In the genomic region with DNA sequence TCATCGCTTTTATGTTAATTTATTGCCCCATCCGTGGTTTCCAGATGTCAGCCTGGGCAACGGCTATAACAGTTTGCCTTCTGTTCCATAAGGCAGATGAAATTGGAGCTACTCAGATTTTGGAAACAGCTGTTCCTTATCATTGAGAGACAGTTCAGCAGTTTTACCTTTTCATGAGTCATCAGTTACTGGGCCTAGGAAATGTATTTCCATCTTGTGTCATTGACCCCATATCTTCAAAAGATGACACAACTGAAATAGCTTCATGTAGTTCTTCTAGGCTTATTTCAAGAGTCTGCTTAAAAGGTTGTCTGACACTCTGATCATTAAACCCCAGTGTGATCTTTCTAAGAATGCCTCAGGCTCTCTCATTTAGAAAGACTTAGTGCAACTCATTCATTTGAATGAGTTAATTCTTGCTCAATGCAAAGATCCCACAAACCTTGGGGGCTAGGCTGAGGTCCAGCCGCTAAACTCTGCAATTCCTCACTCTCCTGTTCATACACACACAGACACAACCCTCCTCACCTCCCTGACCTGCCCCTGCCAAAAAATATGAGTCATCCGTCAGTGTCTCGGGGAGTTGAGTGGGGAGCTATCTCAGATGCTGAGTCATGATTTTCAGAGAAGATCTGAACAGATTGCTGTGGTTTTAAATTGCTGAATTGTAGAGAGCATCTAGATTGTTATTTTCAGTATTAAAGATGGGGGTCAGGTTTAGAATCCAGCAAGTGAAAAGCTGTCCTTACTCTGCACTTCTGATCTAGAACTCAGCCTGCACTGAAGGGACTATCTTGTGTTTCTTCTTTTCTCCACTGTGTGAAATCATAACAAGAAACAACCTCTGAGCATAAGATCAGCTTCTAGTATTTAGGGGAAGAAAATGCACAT, we compare ENCODE assay signal across 1 cellular context.
TF ChIP-seq lines count a peak whose summit lies in the region.

No MANE protein-coding gene starts in this region.

TF ChIP-seq in K562, 482 proteins besides CTCF, POLR2A, EP300 and RAD21 (continued from another document and continues in another):
- TF ChIP-seq, protein P1, sequence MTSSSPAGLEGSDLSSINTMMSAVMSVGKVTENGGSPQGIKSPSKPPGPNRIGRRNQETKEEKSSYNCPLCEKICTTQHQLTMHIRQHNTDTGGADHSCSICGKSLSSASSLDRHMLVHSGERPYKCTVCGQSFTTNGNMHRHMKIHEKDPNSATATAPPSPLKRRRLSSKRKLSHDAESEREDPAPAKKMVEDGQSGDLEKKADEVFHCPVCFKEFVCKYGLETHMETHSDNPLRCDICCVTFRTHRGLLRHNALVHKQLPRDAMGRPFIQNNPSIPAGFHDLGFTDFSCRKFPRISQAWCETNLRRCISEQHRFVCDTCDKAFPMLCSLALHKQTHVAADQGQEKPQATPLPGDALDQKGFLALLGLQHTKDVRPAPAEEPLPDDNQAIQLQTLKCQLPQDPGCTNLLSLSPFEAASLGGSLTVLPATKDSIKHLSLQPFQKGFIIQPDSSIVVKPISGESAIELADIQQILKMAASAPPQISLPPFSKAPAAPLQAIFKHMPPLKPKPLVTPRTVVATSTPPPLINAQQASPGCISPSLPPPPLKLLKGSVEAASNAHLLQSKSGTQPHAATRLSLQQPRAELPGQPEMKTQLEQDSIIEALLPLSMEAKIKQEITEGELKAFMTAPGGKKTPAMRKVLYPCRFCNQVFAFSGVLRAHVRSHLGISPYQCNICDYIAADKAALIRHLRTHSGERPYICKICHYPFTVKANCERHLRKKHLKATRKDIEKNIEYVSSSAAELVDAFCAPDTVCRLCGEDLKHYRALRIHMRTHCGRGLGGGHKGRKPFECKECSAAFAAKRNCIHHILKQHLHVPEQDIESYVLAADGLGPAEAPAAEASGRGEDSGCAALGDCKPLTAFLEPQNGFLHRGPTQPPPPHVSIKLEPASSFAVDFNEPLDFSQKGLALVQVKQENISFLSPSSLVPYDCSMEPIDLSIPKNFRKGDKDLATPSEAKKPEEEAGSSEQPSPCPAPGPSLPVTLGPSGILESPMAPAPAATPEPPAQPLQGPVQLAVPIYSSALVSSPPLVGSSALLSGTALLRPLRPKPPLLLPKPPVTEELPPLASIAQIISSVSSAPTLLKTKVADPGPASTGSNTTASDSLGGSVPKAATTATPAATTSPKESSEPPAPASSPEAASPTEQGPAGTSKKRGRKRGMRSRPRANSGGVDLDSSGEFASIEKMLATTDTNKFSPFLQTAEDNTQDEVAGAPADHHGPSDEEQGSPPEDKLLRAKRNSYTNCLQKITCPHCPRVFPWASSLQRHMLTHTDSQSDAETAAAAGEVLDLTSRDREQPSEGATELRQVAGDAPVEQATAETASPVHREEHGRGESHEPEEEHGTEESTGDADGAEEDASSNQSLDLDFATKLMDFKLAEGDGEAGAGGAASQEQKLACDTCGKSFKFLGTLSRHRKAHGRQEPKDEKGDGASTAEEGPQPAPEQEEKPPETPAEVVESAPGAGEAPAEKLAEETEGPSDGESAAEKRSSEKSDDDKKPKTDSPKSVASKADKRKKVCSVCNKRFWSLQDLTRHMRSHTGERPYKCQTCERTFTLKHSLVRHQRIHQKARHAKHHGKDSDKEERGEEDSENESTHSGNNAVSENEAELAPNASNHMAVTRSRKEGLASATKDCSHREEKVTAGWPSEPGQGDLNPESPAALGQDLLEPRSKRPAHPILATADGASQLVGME (CRISPR knock-in tag; IDR thresholded peaks at IDR 0.05): no peak
- TF ChIP-seq ZBTB17 (CRISPR knock-in tag; IDR thresholded peaks at IDR 0.05) (no peak), HDGF (IDR thresholded peaks at IDR 0.05) (no peak), KDM4B (IDR thresholded peaks at IDR 0.05; ENCODE audit: borderline replicate concordance in 2 of 2, low read depth in 1 of 2) (no peak), ELF2 (CRISPR knock-in tag; IDR thresholded peaks at IDR 0.05) (no peak), SAFB2 (IDR thresholded peaks at IDR 0.05; ENCODE audit: borderline replicate concordance, low read depth, low read length, severe bottlenecking) (no peak), PML (IDR thresholded peaks at IDR 0.05; ENCODE audit: low read length) (peak; percentile 86), ZC3H8 (IDR thresholded peaks at IDR 0.05) (no peak), SAP30 (IDR thresholded peaks at IDR 0.05; ENCODE audit: borderline replicate concordance, insufficient read depth, low read depth, low read length, poor library complexity, severe bottlenecking) (no peak), KLF10 (CRISPR knock-in tag; IDR thresholded peaks at IDR 0.05) (no peak), ZSCAN32 (CRISPR knock-in tag; IDR thresholded peaks at IDR 0.05) (no peak), SMC3 (conservative IDR thresholded peaks at IDR 0.05; ENCODE audit: insufficient read depth, low read depth, low read length) (no peak), MECOM (CRISPR knock-in tag; IDR thresholded peaks at IDR 0.05) (no peak), ZNF134 (CRISPR knock-in tag; conservative IDR thresholded peaks at IDR 0.05) (no peak), CBX3 (IDR thresholded peaks at IDR 0.05; ENCODE audit: borderline replicate concordance in 1 of 2, low read length in 2 of 2) (peak in 1 of 2 experiments; percentile 74; a peak in 1 of 3 replicates), ZNF280B (CRISPR knock-in tag; IDR thresholded peaks at IDR 0.05) (no peak), NEUROD1 (IDR thresholded peaks at IDR 0.05; ENCODE audit: borderline replicate concordance, low read depth, low read length, partially characterized antibody) (peak; percentile 78), HIVEP1 (CRISPR knock-in tag; IDR thresholded peaks at IDR 0.05) (no peak; the same call in 1 of the 2 replicates), ZNF165 (CRISPR knock-in tag; IDR thresholded peaks at IDR 0.05; ENCODE audit: borderline replicate concordance) (no peak), JUNB (CRISPR knock-in tag; conservative IDR thresholded peaks at IDR 0.05) (peak; percentile 99), RBM17 (IDR thresholded peaks at IDR 0.05; ENCODE audit: borderline replicate concordance, low read depth, low read length) (no peak), MEIS2 (IDR thresholded peaks at IDR 0.05; ENCODE audit: partially characterized antibody) (peak; percentile 91), ZNF146 (CRISPR knock-in tag; IDR thresholded peaks at IDR 0.05; ENCODE audit: unreplicated experiment) (no peak), HDAC1 (IDR thresholded peaks at IDR 0.05) (peak; percentile 82 to 89), MAX (CRISPR knock-in tag; IDR thresholded peaks at IDR 0.05) (no peak), TSC22D4 (tag; IDR thresholded peaks at IDR 0.05) (no peak), ARID1B (IDR thresholded peaks at IDR 0.05) (peak; percentile 93), STAG1 (CRISPR knock-in tag; IDR thresholded peaks at IDR 0.05; ENCODE audit: borderline replicate concordance) (no peak), HNRNPLL (IDR thresholded peaks at IDR 0.05; ENCODE audit: low read depth, low read length, poor library complexity, severe bottlenecking) (no peak), ZNF764 (CRISPR knock-in tag; IDR thresholded peaks at IDR 0.05; ENCODE audit: low read depth) (no peak), ZNF277 (CRISPR knock-in tag; IDR thresholded peaks at IDR 0.05; ENCODE audit: borderline replicate concordance) (no peak), TEAD1 (CRISPR knock-in tag; IDR thresholded peaks at IDR 0.05) (no peak), BDP1 (IDR thresholded peaks at IDR 0.05; ENCODE audit: insufficient read depth, insufficient read length) (no peak), ZNF121 (CRISPR knock-in tag; conservative IDR thresholded peaks at IDR 0.05) (no peak)
- TF ChIP-seq, protein P2, sequence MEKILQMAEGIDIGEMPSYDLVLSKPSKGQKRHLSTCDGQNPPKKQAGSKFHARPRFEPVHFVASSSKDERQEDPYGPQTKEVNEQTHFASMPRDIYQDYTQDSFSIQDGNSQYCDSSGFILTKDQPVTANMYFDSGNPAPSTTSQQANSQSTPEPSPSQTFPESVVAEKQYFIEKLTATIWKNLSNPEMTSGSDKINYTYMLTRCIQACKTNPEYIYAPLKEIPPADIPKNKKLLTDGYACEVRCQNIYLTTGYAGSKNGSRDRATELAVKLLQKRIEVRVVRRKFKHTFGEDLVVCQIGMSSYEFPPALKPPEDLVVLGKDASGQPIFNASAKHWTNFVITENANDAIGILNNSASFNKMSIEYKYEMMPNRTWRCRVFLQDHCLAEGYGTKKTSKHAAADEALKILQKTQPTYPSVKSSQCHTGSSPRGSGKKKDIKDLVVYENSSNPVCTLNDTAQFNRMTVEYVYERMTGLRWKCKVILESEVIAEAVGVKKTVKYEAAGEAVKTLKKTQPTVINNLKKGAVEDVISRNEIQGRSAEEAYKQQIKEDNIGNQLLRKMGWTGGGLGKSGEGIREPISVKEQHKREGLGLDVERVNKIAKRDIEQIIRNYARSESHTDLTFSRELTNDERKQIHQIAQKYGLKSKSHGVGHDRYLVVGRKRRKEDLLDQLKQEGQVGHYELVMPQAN (IDR thresholded peaks at IDR 0.05; ENCODE audit: borderline replicate concordance): no peak; the same call in 1 of the 2 replicates
- TF ChIP-seq, protein P3, sequence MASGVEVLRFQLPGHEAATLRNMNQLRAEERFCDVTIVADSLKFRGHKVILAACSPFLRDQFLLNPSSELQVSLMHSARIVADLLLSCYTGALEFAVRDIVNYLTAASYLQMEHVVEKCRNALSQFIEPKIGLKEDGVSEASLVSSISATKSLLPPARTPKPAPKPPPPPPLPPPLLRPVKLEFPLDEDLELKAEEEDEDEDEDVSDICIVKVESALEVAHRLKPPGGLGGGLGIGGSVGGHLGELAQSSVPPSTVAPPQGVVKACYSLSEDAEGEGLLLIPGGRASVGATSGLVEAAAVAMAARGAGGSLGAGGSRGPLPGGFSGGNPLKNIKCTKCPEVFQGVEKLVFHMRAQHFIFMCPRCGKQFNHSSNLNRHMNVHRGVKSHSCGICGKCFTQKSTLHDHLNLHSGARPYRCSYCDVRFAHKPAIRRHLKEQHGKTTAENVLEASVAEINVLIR (CRISPR knock-in tag; IDR thresholded peaks at IDR 0.05): no peak
